ENCODE assay signal across 22 cellular contexts in the genomic region with DNA sequence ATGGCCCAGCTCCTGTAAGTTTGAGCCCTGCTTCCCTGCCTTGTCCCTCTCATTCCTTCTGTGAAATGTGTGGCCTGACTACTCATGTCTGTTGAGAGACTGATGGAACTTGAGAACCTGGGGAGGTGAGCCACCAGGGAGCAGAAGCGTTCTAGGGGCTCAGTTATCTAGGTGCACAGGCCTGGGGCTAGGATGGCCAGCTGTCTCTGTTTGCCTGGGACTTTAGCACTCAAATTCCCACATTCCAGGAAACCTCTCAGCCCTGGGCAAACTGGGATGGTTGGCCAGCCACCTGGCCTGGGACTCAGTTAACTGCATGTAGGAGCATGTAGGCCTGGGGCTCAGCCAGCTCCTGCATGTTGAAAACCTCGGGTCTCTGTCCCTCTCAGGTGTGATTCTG. TPM values are rescaled to one million over a fixed set of nuclear protein-coding genes. Genes with fewer than 3 reads are reported as not detected.
A peak's percentile ranks its signal among the peaks of the same experiment; 100 is the strongest.
DNase-seq lines count a peak whose midpoint lies in the region; ATAC-seq and TF ChIP-seq lines count a peak whose summit lies in the region.
"Had no signal": no experiment of that assay in that cellular context is flagged by ENCODE, and none has a peak within 500 bp of the region (broad histone marks: within the 10 kb centered on the region; RNA-seq: fewer than 3 reads in every experiment).

No MANE protein-coding gene starts in this region.

- dilution Hi-C loops in mammary epithelial cell (cut with HindIII; ENCODE audit: low sequenced_read_pairs) = no loop called here

- H3K36me3 Mint-ChIP-seq in Caco-2 (ENCODE audit: insufficient read depth, unreplicated experiment) (no peaks in the 10 kb centered on the region), nephron progenitor cell (ENCODE audit: low read depth) (no peaks in the 10 kb centered on the region), mesothelial cell of epicardium (no peaks in the 10 kb centered on the region)
- H3K36me3 Mint-ChIP-seq: CD4-positive, alpha-beta memory T cell had no signal

- H3K4me3 Mint-ChIP-seq in Caco-2 (ENCODE audit: unreplicated experiment) = no peak overlapping the region
- H3K4me3 Mint-ChIP-seq in nephron progenitor cell = no peak overlapping the region
- H3K4me3 Mint-ChIP-seq in mesothelial cell of epicardium = no peak overlapping the region
- H3K4me3 Mint-ChIP-seq: CD4-positive, alpha-beta memory T cell; GM23338 had no signal

- no peak overlapping the region for H3K9ac ChIP-seq in mammary epithelial cell (ENCODE audit: insufficient read depth, low read length)

- CTCF ChIA-PET in Caco-2 (lab: Charles Lee) = interaction anchor here (0.7 to 2.2 kb wide), 11 partner anchors 9 to 172 kb away, joined by 3 to 13 read pairs (median 4); a partner anchor contains a TSS
- CTCF ChIA-PET in mammary epithelial cell (lab: Charles Lee; ENCODE audit: low non-redundant PET) = no interaction called here

- peak in 1 of 2 experiments; percentile 60 for TF ChIP-seq CTCF in Caco-2 (IDR thresholded peaks at IDR 0.05; ENCODE audit: insufficient read depth in 1 of 2, low read depth in 1 of 2, low read length in 1 of 2, severe bottlenecking in 1 of 2, unreplicated experiment in 1 of 2)
- TF ChIP-seq CTCF in mammary epithelial cell (conservative IDR thresholded peaks at IDR 0.05 in 1 of 2, IDR thresholded peaks at IDR 0.05 in 1 of 2; ENCODE audit: extremely low read depth in 1 of 2, insufficient read depth in 1 of 2, low read depth in 1 of 2, low read length in 2 of 2) = peak in 1 of 2 donors; percentile 16
- TF ChIP-seq CTCF in nephron progenitor cell (IDR thresholded peaks at IDR 0.05) = no peak
- TF ChIP-seq CTCF in mesothelial cell of epicardium (IDR thresholded peaks at IDR 0.05; ENCODE audit: unreplicated experiment) = no peak

- H3K4me3 ChIP-seq in Caco-2 (ENCODE audit: low read depth, low read length) (no peak overlapping the region), mammary epithelial cell (replicated peaks in 1 of 3; ENCODE audit: insufficient read depth in 1 of 3, low read depth in 2 of 3, low read length in 3 of 3) (no peak overlapping the region)
- H3K4me3 ChIP-seq: A549, GM23338 had no signal

- peak overlapping the region; percentile 52 for H2AFZ ChIP-seq in mammary epithelial cell (ENCODE audit: low read depth, low read length)
- H2AFZ ChIP-seq: GM23338 had no signal

- no peaks in the 10 kb centered on the region for H3K9me3 Mint-ChIP-seq in Caco-2 (ENCODE audit: unreplicated experiment)
- no peaks in the 10 kb centered on the region for H3K9me3 Mint-ChIP-seq in nephron progenitor cell
- H3K9me3 Mint-ChIP-seq in mesothelial cell of epicardium = no peaks in the 10 kb centered on the region
- H3K9me3 Mint-ChIP-seq: CD4-positive, alpha-beta memory T cell; GM23338 had no signal

- ATAC-seq in GM18858 (IDR thresholded peaks at IDR 0.05; ENCODE audit: unreplicated experiment) = no peak
- no peak for ATAC-seq in GM18511 (IDR thresholded peaks at IDR 0.05; ENCODE audit: unreplicated experiment)
- ATAC-seq: A549, GM23338, PC-3 had no signal

- peak overlapping the region; percentile 38 for H3K4me2 ChIP-seq in mammary epithelial cell (ENCODE audit: insufficient read depth, low read depth, low read length)
- H3K4me2 ChIP-seq: A549, GM23338 had no signal

- TF ChIP-seq EP300 in Ishikawa (IDR thresholded peaks at IDR 0.05; ENCODE audit: borderline replicate concordance) = no peak

- peaks cover 23% of the 10 kb centered on the region for H3K4me1 ChIP-seq in Caco-2
- H3K4me1 ChIP-seq in mammary epithelial cell (ENCODE audit: insufficient read depth, low read length) = peaks cover 52% of the 10 kb centered on the region
- H3K4me1 ChIP-seq: A549 had no signal

- WGBS in mammary epithelial cell (ENCODE audit: low coverage, missing lambda C conversion rate) = 5% methylated on average over 2 of the region's 2 CpGs

- BruUV-seq in Caco-2 (replicated peaks; lab: Mats Ljungman, UMichigan) (no TSS peak), mammary epithelial cell (replicated peaks; lab: Mats Ljungman, UMichigan) (no TSS peak)

- H3K9me3 ChIP-seq in Caco-2 (no peaks in the 10 kb centered on the region), mammary epithelial cell (replicated peaks; ENCODE audit: insufficient read depth, low read length) (no peaks in the 10 kb centered on the region)
- H3K9me3 ChIP-seq: A549 had no signal

- no peaks in the 10 kb centered on the region for H3K36me3 ChIP-seq in Caco-2 (ENCODE audit: control insufficient read depth, insufficient read depth, low read length)
- H3K36me3 ChIP-seq in mammary epithelial cell (ENCODE audit: insufficient read depth, low read length) = no peaks in the 10 kb centered on the region

- H3K79me2 ChIP-seq in mammary epithelial cell (ENCODE audit: insufficient read depth, low read length) = no peaks in the 10 kb centered on the region

- POLR2A ChIA-PET in Caco-2 (lab: Charles Lee) = interaction anchor here (0.5 to 1.5 kb wide), 2 partner anchors 19 to 55 kb away, joined by 5 to 6 read pairs; a partner anchor contains a TSS

- H3K27ac Mint-ChIP-seq in Caco-2 (ENCODE audit: unreplicated experiment) = peak overlapping the region; percentile 17
- peak overlapping the region; percentile 92 for H3K27ac Mint-ChIP-seq in nephron progenitor cell
- no peak overlapping the region for H3K27ac Mint-ChIP-seq in mesothelial cell of epicardium
- H3K27ac Mint-ChIP-seq: CD4-positive, alpha-beta memory T cell; GM23338 had no signal

- H3K27me3 Mint-ChIP-seq in Caco-2 (ENCODE audit: insufficient read depth, unreplicated experiment) (no peaks in the 10 kb centered on the region), nephron progenitor cell (ENCODE audit: low read depth, poor library complexity) (peaks cover 2% of the 10 kb centered on the region), mesothelial cell of epicardium (ENCODE audit: low read depth) (no peaks in the 10 kb centered on the region)

- H3K4me1 Mint-ChIP-seq in Caco-2 (ENCODE audit: low read depth, unreplicated experiment) (peaks cover 26% of the 10 kb centered on the region), nephron progenitor cell (peaks cover 52% of the 10 kb centered on the region), mesothelial cell of epicardium (no peaks in the 10 kb centered on the region)
- H3K4me1 Mint-ChIP-seq: CD4-positive, alpha-beta memory T cell had no signal

- intact Hi-C loops in Caco-2 (cut with micrococcal nuclease; ENCODE audit: unreplicated experiment) = loop anchor here (1.0 kb wide), 1 partner anchor 20 kb away; no protein-coding TSS in a partner anchor
- intact Hi-C loops in mammary epithelial cell (cut with micrococcal nuclease) = loop anchor here (1.0 kb wide), 1 partner anchor 9 kb away; a partner anchor contains a TSS

- H3K27me3 ChIP-seq in Caco-2 (replicated peaks; ENCODE audit: control insufficient read depth, insufficient read depth, low read length) (no peaks in the 10 kb centered on the region), mammary epithelial cell (ENCODE audit: insufficient read depth, low read length) (no peaks in the 10 kb centered on the region)

- no peaks in the 10 kb centered on the region for H4K20me1 ChIP-seq in mammary epithelial cell (ENCODE audit: insufficient read depth, low read length)

- in situ Hi-C loops in mammary epithelial cell (cut with MboI; ENCODE audit: low sequenced_read_pairs in 2 of 2) = no loop called here

- no peak overlapping the region for H3K27ac ChIP-seq in mammary epithelial cell (ENCODE audit: insufficient read depth, low read depth, low read length)
- H3K27ac ChIP-seq: A549 had no signal

- DNase-seq in Caco-2 = peak; percentile 88 to 94
- peak; percentile 81 for DNase-seq in mammary epithelial cell
- no peak for DNase-seq in nephron progenitor cell
- DNase-seq in GDM1 (lab: John Stamatoyannopoulos, UW) = no peak
- no peak for DNase-seq in mesothelial cell of epicardium (ENCODE audit: low spot score in 2 of 2, unreplicated experiment in 2 of 2)
- DNase-seq: CD4-positive, alpha-beta memory T cell; GF-D8; HCEC 1CT; NCI-H1105; NCI-H1694; NCI-H2081 treated with DMSO at 0.1 percent for 48 hours; NCI-H510A treated with DMSO at 0.1 percent for 48 hours; PC-3; RPMI8226; SW 1271 had no signal

- no peak for TF ChIP-seq RAD21 in Ishikawa (IDR thresholded peaks at IDR 0.05; ENCODE audit: low read depth)

TF ChIP-seq in Ishikawa, 13 proteins besides CTCF, POLR2A, EP300 and RAD21:
- no peak for TF ChIP-seq EGR1 (IDR thresholded peaks at IDR 0.05)
- no peak for TF ChIP-seq ZBTB7A (IDR thresholded peaks at IDR 0.05; ENCODE audit: low read depth)
- TF ChIP-seq FOXM1 (IDR thresholded peaks at IDR 0.05; ENCODE audit: borderline replicate concordance, low read depth) = no peak
- peak; percentile 31; the same call in 1 of the 2 replicates for TF ChIP-seq TEAD4 (IDR thresholded peaks at IDR 0.05)
- no peak for TF ChIP-seq CEBPB (IDR thresholded peaks at IDR 0.05)

RNA-seq across cellular contexts. Expression of a gene that starts 9.3 kb away (rescaled TPM):
- 49.4 and 53.2 TPM in 2 replicates for total RNA-seq in Caco-2 (2022)
- total RNA-seq in mammary epithelial cell = 10 to 100 TPM; 12.2 to 70.7 TPM
- 101 TPM for polyA plus RNA-seq in mammary epithelial cell
- 151 TPM for polyA minus RNA-seq in mammary epithelial cell
- 14.2 to 15.1 TPM (median 14.7 TPM) in 3 replicates for total RNA-seq in mesothelial cell of epicardium
- total RNA-seq: CD4-positive, alpha-beta memory T cell; SK-MEL-5 had no signal
- polyA plus RNA-seq: BJ; CD4-positive, alpha-beta memory T cell had no signal

RNA-seq across cellular contexts. Expression of a gene that starts 15.0 kb away (rescaled TPM):
- 1.3 and 2.7 TPM in 2 replicates for total RNA-seq in Caco-2 (2022)
- 1 to 10 TPM in 1 of 2 donors, under 1 TPM in 1; 0.50 to 9.6 TPM for total RNA-seq in mammary epithelial cell
- 4.5 TPM for polyA plus RNA-seq in mammary epithelial cell
- polyA minus RNA-seq in mammary epithelial cell = not detected
- 5.1 to 6.5 TPM (median 6.1 TPM) in 3 replicates for total RNA-seq in mesothelial cell of epicardium

RNA-seq across cellular contexts. Expression of a gene that starts 23.8 kb away (rescaled TPM):
- total RNA-seq in Caco-2 (2022) (149 and 176 TPM in 2 replicates), mammary epithelial cell (10 to 100 TPM; 65.6 to 79.9 TPM), mesothelial cell of epicardium (71.3 to 71.7 TPM (median 71.4 TPM) in 3 replicates)
- polyA plus RNA-seq in mammary epithelial cell = 28.9 TPM
- 24.6 TPM for polyA minus RNA-seq in mammary epithelial cell

RNA-seq across cellular contexts. Expression of a gene that starts 37.3 kb away (rescaled TPM):
- 1.4 and 1.6 TPM in 2 replicates for total RNA-seq in Caco-2 (2022)
- total RNA-seq in mammary epithelial cell = under 1 TPM in 1 of 2 donors, not detected in 1; 0.09 TPM
- 0.03 TPM for polyA plus RNA-seq in mammary epithelial cell
- not detected for polyA minus RNA-seq in mammary epithelial cell
- 26.1 to 29.0 TPM (median 26.9 TPM) in 3 replicates for total RNA-seq in mesothelial cell of epicardium
- total RNA-seq: CD4-positive, alpha-beta memory T cell; SK-MEL-5 had no signal
- polyA plus RNA-seq: CD4-positive, alpha-beta memory T cell had no signal

RNA-seq across cellular contexts. Expression of a gene that starts 44.5 kb away (rescaled TPM):
- 85.3 and 93.9 TPM in 2 replicates for total RNA-seq in Caco-2 (2022)
- total RNA-seq in mammary epithelial cell = 10 to 100 TPM; 17.2 to 29.9 TPM
- 18.8 TPM for polyA plus RNA-seq in mammary epithelial cell
- 33.2 TPM for polyA minus RNA-seq in mammary epithelial cell
- 40.1 to 40.8 TPM (median 40.7 TPM) in 3 replicates for total RNA-seq in mesothelial cell of epicardium

Comparison
In these comparisons a context has a peak if more than half of its experiments do, and no peak if none do; other contexts are left out.
1. DNase-seq: peak in Caco-2 (2 of 2) and mammary epithelial cell (single experiment); none in nephron progenitor cell (single experiment), GDM1 (single experiment) and mesothelial cell of epicardium (0 of 2).